Comparison of ENCODE assay signal across 38 cellular contexts in the genomic region with DNA sequence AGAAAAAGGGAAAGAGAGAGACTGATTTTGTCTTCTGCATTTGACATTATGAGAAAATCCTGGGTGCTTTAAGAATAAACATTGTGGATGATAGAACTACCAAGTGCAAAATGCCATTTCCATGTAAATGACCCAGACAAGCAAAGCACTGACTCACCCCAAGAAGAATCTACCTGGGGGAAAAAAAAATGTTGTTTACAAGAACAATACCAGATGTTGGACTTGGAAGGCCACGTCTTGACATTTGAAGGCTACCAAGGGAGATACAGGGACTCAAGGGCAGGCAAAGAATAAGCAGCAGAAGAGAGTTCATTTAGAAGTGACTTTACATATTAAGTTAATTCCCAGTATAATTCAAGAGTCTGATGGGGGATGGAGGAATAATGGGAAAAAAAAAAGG.
"Had no signal": no experiment of that assay in that cellular context is flagged by ENCODE, and none has a peak within 500 bp of the region (broad histone marks: within the 10 kb centered on the region; RNA-seq: fewer than 3 reads in every experiment).

No MANE protein-coding gene starts in this region.

- H3K4me1 ChIP-seq: adrenal gland had no signal

- H3K27me3 ChIP-seq: adrenal gland had no signal

- FAIRE-seq: astrocyte, bronchial epithelial cell, TTC549 had no signal

- H3K27ac Mint-ChIP-seq: activated B cell treated with CpG ODN at 0.5 μM for 24 hours; activated CD4-positive, alpha-beta memory T cell treated with anti-CD3 and anti-CD28 coated beads for 36 hours; activated CD4-positive, alpha-beta T cell treated with anti-CD3 and anti-CD28 coated beads, Interleukin-2, amount 10 ng/mL, durations not matched to agents 7 days and 5 days; activated CD8-positive, alpha-beta T cell treated with anti-CD3 and anti-CD28 coated beads for 36 hours; activated naive CD4-positive, alpha-beta T cell treated with anti-CD3 and anti-CD28 coated beads for 36 hours; activated naive CD4-positive, alpha-beta T cell treated with anti-CD3 and anti-CD28 coated beads, Interleukin-2, amount 50 U/mL, for 72 hours; activated naive CD8-positive, alpha-beta T cell treated with anti-CD3 and anti-CD28 coated beads for 36 hours; activated T-helper 1 cell treated with anti-CD3 and anti-CD28 coated beads, Interleukin-12 subunit alpha, Interleukin-12 subunit beta, Interleukin-2, Interleukin-4 antibody, amounts not matched to agents 30 ng/mL and 10 ng/mL and 1 ng/mL, durations not matched to agents 14 hours and 24 hours and 36 hours; activated T-helper 17 cell treated with anti-CD3 and anti-CD28 coated beads, Interleukin-2, amount 50 U/mL, for 72 hours; brain; T-helper 1 cell treated with Interleukin-12 subunit alpha and Interleukin-12 subunit beta and Interleukin-4 antibody, amounts not matched to agents 30 μg/mL and 1 μg/mL, for 36 hours; T-helper 2 cell treated with Interferon-gamma antibody and Interleukin-4, amounts not matched to agents 5 μg/mL and 100 μg/mL, for 36 hours had no signal

- H3K4me3 ChIP-seq: adrenal gland, cardiac muscle cell had no signal

- H3K36me3 ChIP-seq: adrenal gland, cardiac muscle cell had no signal

- DNase-seq: activated B cell treated with CpG ODN at 0.5 μM for 24 hours; activated CD4-positive, alpha-beta memory T cell treated with anti-CD3 and anti-CD28 coated beads for 36 hours; activated CD4-positive, alpha-beta T cell treated with anti-CD3 and anti-CD28 coated beads for 4 hours; activated CD4-positive, alpha-beta T cell treated with anti-CD3 and anti-CD28 coated beads, Interleukin-2, amount 10 ng/mL, durations not matched to agents 7 days and 5 days; activated CD4-positive, alpha-beta T cell treated with anti-CD3 and anti-CD28 coated beads, Interleukin-2, amount 50 U/mL, for 4 hours; activated CD4-positive, CD25-positive, alpha-beta regulatory T cell treated with anti-CD3 and anti-CD28 coated beads, Interleukin-2, amount 50 U/mL, for 72 hours; activated CD8-positive, alpha-beta memory T cell treated with anti-CD3 and anti-CD28 coated beads, Interleukin-2, amount 50 U/mL, for 4 hours; activated CD8-positive, alpha-beta T cell treated with anti-CD3 and anti-CD28 coated beads for 36 hours; activated effector memory CD4-positive, alpha-beta T cell treated with anti-CD3 and anti-CD28 coated beads, Interleukin-2, amount 50 U/mL, for 16 hours; activated gamma-delta T cell treated with Interleukin-2 at 50 U/mL for 16 hours; activated naive CD4-positive, alpha-beta T cell; activated naive CD4-positive, alpha-beta T cell treated with anti-CD3 and anti-CD28 coated beads for 36 hours; activated naive CD4-positive, alpha-beta T cell treated with anti-CD3 and anti-CD28 coated beads, Interleukin-2, amount 50 U/mL, for 16 hours; activated naive CD8-positive, alpha-beta T cell treated with anti-CD3 and anti-CD28 coated beads for 36 hours; activated T-cell treated with anti-CD3 and anti-CD28 coated beads for 4 hours; activated T-cell treated with anti-CD3 and anti-CD28 coated beads, Interleukin-2, amount 50 U/mL, for 1 hour; activated T-cell treated with anti-CD3 and anti-CD28 coated beads, Interleukin-2, amount 50 U/mL, for 48 hours; adrenal gland; amniotic stem cell; aorta; caudate nucleus; cerebellar nuclear complex; SW 1271; T-helper 1 cell; T-helper 2 cell; T-helper 9 cell had no signal

- H3K4me1 Mint-ChIP-seq: activated B cell treated with CpG ODN at 0.5 μM for 24 hours; activated CD4-positive, alpha-beta T cell treated with anti-CD3 and anti-CD28 coated beads, Interleukin-2, amount 10 ng/mL, durations not matched to agents 7 days and 5 days; activated naive CD8-positive, alpha-beta T cell treated with anti-CD3 and anti-CD28 coated beads for 36 hours; activated T-helper 17 cell treated with anti-CD3 and anti-CD28 coated beads, Interleukin-2, amount 50 U/mL, for 72 hours; brain; central memory CD8-positive, alpha-beta T cell had no signal

- H3K36me3 Mint-ChIP-seq: activated CD4-positive, alpha-beta memory T cell treated with anti-CD3 and anti-CD28 coated beads for 36 hours; activated naive CD8-positive, alpha-beta T cell treated with anti-CD3 and anti-CD28 coated beads for 36 hours; brain had no signal

- H3K9me3 Mint-ChIP-seq: activated B cell treated with CpG ODN at 0.5 μM for 24 hours; activated CD4-positive, alpha-beta memory T cell treated with anti-CD3 and anti-CD28 coated beads for 36 hours; activated CD4-positive, alpha-beta T cell treated with anti-CD3 and anti-CD28 coated beads, Interleukin-2, amount 10 ng/mL, durations not matched to agents 7 days and 5 days; activated CD8-positive, alpha-beta T cell treated with anti-CD3 and anti-CD28 coated beads for 36 hours; activated naive CD4-positive, alpha-beta T cell treated with anti-CD3 and anti-CD28 coated beads for 36 hours; activated naive CD8-positive, alpha-beta T cell treated with anti-CD3 and anti-CD28 coated beads for 36 hours; activated T-helper 17 cell treated with anti-CD3 and anti-CD28 coated beads, Interleukin-2, amount 50 U/mL, for 72 hours; brain; T-helper 1 cell treated with Interleukin-12 subunit alpha and Interleukin-12 subunit beta and Interleukin-4 antibody, amounts not matched to agents 30 μg/mL and 1 μg/mL, for 36 hours; T-helper 2 cell treated with Interferon-gamma antibody and Interleukin-4, amounts not matched to agents 5 μg/mL and 100 μg/mL, for 36 hours had no signal

- ATAC-seq: activated CD8-positive, alpha-beta T cell treated with anti-CD3 and anti-CD28 coated beads for 36 hours; activated naive CD4-positive, alpha-beta T cell treated with anti-CD3 and anti-CD28 coated beads, Interleukin-2, amount 50 U/mL, for 72 hours; activated T-helper 17 cell treated with anti-CD3 and anti-CD28 coated beads, Interleukin-2, amount 50 U/mL, for 72 hours had no signal

- H3K4me3 Mint-ChIP-seq: activated B cell treated with CpG ODN at 0.5 μM for 24 hours; activated CD4-positive, alpha-beta memory T cell treated with anti-CD3 and anti-CD28 coated beads for 36 hours; activated CD4-positive, alpha-beta T cell treated with anti-CD3 and anti-CD28 coated beads, Interleukin-2, amount 10 ng/mL, durations not matched to agents 7 days and 5 days; activated CD8-positive, alpha-beta T cell treated with anti-CD3 and anti-CD28 coated beads for 36 hours; activated naive CD4-positive, alpha-beta T cell treated with anti-CD3 and anti-CD28 coated beads for 36 hours; activated naive CD8-positive, alpha-beta T cell treated with anti-CD3 and anti-CD28 coated beads for 36 hours; activated T-helper 1 cell treated with anti-CD3 and anti-CD28 coated beads, Interleukin-12 subunit alpha, Interleukin-12 subunit beta, Interleukin-2, Interleukin-4 antibody, amounts not matched to agents 30 ng/mL and 10 ng/mL and 1 ng/mL, durations not matched to agents 14 hours and 24 hours and 36 hours; activated T-helper 17 cell treated with anti-CD3 and anti-CD28 coated beads, Interleukin-2, amount 50 U/mL, for 72 hours; brain; central memory CD8-positive, alpha-beta T cell; T-helper 1 cell treated with Interleukin-12 subunit alpha and Interleukin-12 subunit beta and Interleukin-4 antibody, amounts not matched to agents 30 μg/mL and 1 μg/mL, for 36 hours; T-helper 2 cell treated with Interferon-gamma antibody and Interleukin-4, amounts not matched to agents 5 μg/mL and 100 μg/mL, for 36 hours had no signal

- H3K27me3 Mint-ChIP-seq: activated CD4-positive, alpha-beta memory T cell treated with anti-CD3 and anti-CD28 coated beads for 36 hours; activated CD4-positive, alpha-beta T cell treated with anti-CD3 and anti-CD28 coated beads, Interleukin-2, amount 10 ng/mL, durations not matched to agents 7 days and 5 days had no signal

- H3K27ac ChIP-seq: adrenal gland, cardiac muscle cell, VCaP had no signal

- H3K9me3 ChIP-seq: adrenal gland had no signal
